1 cellular context compared by ENCODE assay signal in the genomic region with DNA sequence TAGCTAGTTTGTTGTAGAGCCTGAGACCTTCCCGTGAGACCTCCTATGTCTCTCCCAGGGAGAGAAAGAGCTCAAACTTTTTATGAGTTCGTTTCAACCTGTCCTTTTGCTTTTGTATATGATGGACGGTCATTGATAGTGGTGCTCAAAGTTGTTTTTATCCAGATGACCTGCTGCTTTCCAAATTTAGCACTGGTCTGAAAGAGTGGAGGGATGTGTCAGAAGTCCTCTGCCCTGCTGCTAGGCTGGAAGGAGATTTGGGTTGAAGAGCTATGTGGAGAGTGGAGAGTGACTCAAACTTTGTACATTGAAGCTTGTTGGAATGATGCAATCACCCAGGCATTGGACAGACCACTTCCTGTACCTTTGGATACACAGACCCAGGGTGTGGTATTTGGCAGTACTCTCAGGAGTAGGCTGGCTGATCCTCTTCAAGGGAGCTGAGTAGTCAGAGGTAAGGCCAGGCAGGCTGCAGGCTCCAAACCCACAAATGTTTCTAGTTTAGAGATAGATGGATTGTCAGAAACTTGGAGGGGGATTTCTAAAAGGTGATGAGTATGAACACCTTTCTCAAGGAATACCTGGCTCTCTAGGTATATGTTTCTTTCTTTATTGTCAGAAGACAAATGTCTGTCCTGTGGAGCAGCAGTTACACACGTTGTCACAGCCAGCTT.
TF ChIP-seq lines count a peak whose summit lies in the region.

No MANE protein-coding gene starts in this region.

TF ChIP-seq in HepG2, 621 proteins besides CTCF, POLR2A, EP300 and RAD21 (continued from another document and continues in another):
- no peak for TF ChIP-seq ZNF318 (CRISPR knock-in tag; IDR thresholded peaks at IDR 0.05)
- no peak for TF ChIP-seq ZNF451 (CRISPR knock-in tag; IDR thresholded peaks at IDR 0.05)
- no peak for TF ChIP-seq ARNT2 (CRISPR knock-in tag; IDR thresholded peaks at IDR 0.05; ENCODE audit: low read depth)
- no peak for TF ChIP-seq SOX13 (IDR thresholded peaks at IDR 0.05)
- TF ChIP-seq SOX13 (CRISPR knock-in tag; conservative IDR thresholded peaks at IDR 0.05 in 1 of 2, IDR thresholded peaks at IDR 0.05 in 1 of 2) = peak in 1 of 2 experiments; percentile 28; a peak in 1 of 4 replicates
- TF ChIP-seq PPARG (CRISPR knock-in tag; conservative IDR thresholded peaks at IDR 0.05) = no peak
- TF ChIP-seq, protein P1, sequence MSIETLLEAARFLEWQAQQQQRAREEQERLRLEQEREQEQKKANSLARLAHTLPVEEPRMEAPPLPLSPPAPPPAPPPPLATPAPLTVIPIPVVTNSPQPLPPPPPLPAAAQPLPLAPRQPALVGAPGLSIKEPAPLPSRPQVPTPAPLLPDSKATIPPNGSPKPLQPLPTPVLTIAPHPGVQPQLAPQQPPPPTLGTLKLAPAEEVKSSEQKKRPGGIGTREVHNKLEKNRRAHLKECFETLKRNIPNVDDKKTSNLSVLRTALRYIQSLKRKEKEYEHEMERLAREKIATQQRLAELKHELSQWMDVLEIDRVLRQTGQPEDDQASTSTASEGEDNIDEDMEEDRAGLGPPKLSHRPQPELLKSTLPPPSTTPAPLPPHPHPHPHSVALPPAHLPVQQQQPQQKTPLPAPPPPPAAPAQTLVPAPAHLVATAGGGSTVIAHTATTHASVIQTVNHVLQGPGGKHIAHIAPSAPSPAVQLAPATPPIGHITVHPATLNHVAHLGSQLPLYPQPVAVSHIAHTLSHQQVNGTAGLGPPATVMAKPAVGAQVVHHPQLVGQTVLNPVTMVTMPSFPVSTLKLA (IDR thresholded peaks at IDR 0.05) = no peak
- no peak for TF ChIP-seq ZNF446 (CRISPR knock-in tag; IDR thresholded peaks at IDR 0.05)
- TF ChIP-seq ZNF737 (CRISPR knock-in tag; IDR thresholded peaks at IDR 0.05; ENCODE audit: borderline replicate concordance) = no peak
- TF ChIP-seq SNAPC4 (CRISPR knock-in tag; IDR thresholded peaks at IDR 0.05) = no peak
- no peak for TF ChIP-seq ZNF589 (CRISPR knock-in tag; conservative IDR thresholded peaks at IDR 0.05)
- TF ChIP-seq NFIC (IDR thresholded peaks at IDR 0.05; ENCODE audit: low read length) = no peak
- TF ChIP-seq, protein P2, sequence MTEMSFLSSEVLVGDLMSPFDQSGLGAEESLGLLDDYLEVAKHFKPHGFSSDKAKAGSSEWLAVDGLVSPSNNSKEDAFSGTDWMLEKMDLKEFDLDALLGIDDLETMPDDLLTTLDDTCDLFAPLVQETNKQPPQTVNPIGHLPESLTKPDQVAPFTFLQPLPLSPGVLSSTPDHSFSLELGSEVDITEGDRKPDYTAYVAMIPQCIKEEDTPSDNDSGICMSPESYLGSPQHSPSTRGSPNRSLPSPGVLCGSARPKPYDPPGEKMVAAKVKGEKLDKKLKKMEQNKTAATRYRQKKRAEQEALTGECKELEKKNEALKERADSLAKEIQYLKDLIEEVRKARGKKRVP (CRISPR knock-in tag; IDR thresholded peaks at IDR 0.05) = peak; percentile 86 to 98
- no peak for TF ChIP-seq MYC (CRISPR knock-in tag; IDR thresholded peaks at IDR 0.05; ENCODE audit: borderline replicate concordance)
- TF ChIP-seq ZNF30 (CRISPR knock-in tag; IDR thresholded peaks at IDR 0.05) = no peak
- TF ChIP-seq SAFB2 (CRISPR knock-in tag; IDR thresholded peaks at IDR 0.05; ENCODE audit: borderline replicate concordance, low read depth) = no peak
- peak; percentile 61; the same call in 1 of the 2 replicates for TF ChIP-seq ZNF292 (CRISPR knock-in tag; IDR thresholded peaks at IDR 0.05; ENCODE audit: borderline replicate concordance, low read depth)
- no peak for TF ChIP-seq ZNF552 (CRISPR knock-in tag; IDR thresholded peaks at IDR 0.05; ENCODE audit: borderline replicate concordance)
- no peak for TF ChIP-seq YY1 (IDR thresholded peaks at IDR 0.05; ENCODE audit: insufficient read depth, insufficient replicate concordance, low read depth, low read length)
- TF ChIP-seq ZNF335 (CRISPR knock-in tag; IDR thresholded peaks at IDR 0.05) = no peak
- no peak for TF ChIP-seq NPAS2 (CRISPR knock-in tag; IDR thresholded peaks at IDR 0.05; ENCODE audit: borderline replicate concordance)
- TF ChIP-seq ZNF782 (CRISPR knock-in tag; IDR thresholded peaks at IDR 0.05; ENCODE audit: borderline replicate concordance) = no peak
- no peak for TF ChIP-seq ZBTB1 (CRISPR knock-in tag; IDR thresholded peaks at IDR 0.05; ENCODE audit: borderline replicate concordance)
- TF ChIP-seq ZSCAN9 (CRISPR knock-in tag; IDR thresholded peaks at IDR 0.05; ENCODE audit: borderline replicate concordance) = no peak
- TF ChIP-seq JUN (CRISPR knock-in tag; IDR thresholded peaks at IDR 0.05) = no peak
- TF ChIP-seq, protein P3, sequence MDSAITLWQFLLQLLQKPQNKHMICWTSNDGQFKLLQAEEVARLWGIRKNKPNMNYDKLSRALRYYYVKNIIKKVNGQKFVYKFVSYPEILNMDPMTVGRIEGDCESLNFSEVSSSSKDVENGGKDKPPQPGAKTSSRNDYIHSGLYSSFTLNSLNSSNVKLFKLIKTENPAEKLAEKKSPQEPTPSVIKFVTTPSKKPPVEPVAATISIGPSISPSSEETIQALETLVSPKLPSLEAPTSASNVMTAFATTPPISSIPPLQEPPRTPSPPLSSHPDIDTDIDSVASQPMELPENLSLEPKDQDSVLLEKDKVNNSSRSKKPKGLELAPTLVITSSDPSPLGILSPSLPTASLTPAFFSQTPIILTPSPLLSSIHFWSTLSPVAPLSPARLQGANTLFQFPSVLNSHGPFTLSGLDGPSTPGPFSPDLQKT (CRISPR knock-in tag; IDR thresholded peaks at IDR 0.05; ENCODE audit: borderline replicate concordance) = no peak
- TF ChIP-seq SALL1 (CRISPR knock-in tag; IDR thresholded peaks at IDR 0.05) = peak; percentile 43; the same call in 1 of the 2 replicates
- no peak for TF ChIP-seq ZNF460 (CRISPR knock-in tag; IDR thresholded peaks at IDR 0.05; ENCODE audit: borderline replicate concordance)
- TF ChIP-seq, protein P4, sequence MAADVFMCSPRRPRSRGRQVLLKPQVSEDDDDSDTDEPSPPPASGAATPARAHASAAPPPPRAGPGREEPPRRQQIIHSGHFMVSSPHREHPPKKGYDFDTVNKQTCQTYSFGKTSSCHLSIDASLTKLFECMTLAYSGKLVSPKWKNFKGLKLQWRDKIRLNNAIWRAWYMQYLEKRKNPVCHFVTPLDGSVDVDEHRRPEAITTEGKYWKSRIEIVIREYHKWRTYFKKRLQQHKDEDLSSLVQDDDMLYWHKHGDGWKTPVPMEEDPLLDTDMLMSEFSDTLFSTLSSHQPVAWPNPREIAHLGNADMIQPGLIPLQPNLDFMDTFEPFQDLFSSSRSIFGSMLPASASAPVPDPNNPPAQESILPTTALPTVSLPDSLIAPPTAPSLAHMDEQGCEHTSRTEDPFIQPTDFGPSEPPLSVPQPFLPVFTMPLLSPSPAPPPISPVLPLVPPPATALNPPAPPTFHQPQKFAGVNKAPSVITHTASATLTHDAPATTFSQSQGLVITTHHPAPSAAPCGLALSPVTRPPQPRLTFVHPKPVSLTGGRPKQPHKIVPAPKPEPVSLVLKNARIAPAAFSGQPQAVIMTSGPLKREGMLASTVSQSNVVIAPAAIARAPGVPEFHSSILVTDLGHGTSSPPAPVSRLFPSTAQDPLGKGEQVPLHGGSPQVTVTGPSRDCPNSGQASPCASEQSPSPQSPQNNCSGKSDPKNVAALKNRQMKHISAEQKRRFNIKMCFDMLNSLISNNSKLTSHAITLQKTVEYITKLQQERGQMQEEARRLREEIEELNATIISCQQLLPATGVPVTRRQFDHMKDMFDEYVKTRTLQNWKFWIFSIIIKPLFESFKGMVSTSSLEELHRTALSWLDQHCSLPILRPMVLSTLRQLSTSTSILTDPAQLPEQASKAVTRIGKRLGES (CRISPR knock-in tag; IDR thresholded peaks at IDR 0.05; ENCODE audit: borderline replicate concordance) = no peak
- TF ChIP-seq ATRX (CRISPR knock-in tag; IDR thresholded peaks at IDR 0.05; ENCODE audit: borderline replicate concordance) = no peak
- peak; percentile 8; the same call in 1 of the 2 replicates for TF ChIP-seq HNF4G (IDR thresholded peaks at IDR 0.05; ENCODE audit: borderline replicate concordance, low read depth, low read length)
- no peak for TF ChIP-seq HNF4G (CRISPR knock-in tag; IDR thresholded peaks at IDR 0.05; ENCODE audit: borderline replicate concordance, low read depth)
- TF ChIP-seq ZNF672 (CRISPR knock-in tag; IDR thresholded peaks at IDR 0.05) = no peak
- 0 out of 2 replicates have a peak, but pooled peaks have one; percentile 38 for TF ChIP-seq ZMYM4 (CRISPR knock-in tag; IDR thresholded peaks at IDR 0.05)
- no peak for TF ChIP-seq ZNF256 (CRISPR knock-in tag; conservative IDR thresholded peaks at IDR 0.05)
- TF ChIP-seq, protein P5, sequence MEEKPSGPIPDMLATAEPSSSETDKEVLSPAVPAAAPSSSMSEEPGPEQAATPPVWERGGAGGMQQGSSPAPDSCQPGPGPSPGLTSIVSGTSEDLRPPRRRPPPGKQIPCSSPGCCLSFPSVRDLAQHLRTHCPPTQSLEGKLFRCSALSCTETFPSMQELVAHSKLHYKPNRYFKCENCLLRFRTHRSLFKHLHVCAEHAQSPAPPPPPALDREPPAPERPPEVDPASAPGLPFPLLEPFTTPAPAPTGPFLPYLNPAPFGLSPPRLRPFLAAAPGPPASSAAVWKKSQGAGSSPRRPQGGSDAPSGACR (CRISPR knock-in tag; IDR thresholded peaks at IDR 0.05) = no peak
- TF ChIP-seq CHCHD3 (CRISPR knock-in tag; IDR thresholded peaks at IDR 0.05) = no peak
